ENCODE assay signal across 20 cellular contexts in the genomic region with DNA sequence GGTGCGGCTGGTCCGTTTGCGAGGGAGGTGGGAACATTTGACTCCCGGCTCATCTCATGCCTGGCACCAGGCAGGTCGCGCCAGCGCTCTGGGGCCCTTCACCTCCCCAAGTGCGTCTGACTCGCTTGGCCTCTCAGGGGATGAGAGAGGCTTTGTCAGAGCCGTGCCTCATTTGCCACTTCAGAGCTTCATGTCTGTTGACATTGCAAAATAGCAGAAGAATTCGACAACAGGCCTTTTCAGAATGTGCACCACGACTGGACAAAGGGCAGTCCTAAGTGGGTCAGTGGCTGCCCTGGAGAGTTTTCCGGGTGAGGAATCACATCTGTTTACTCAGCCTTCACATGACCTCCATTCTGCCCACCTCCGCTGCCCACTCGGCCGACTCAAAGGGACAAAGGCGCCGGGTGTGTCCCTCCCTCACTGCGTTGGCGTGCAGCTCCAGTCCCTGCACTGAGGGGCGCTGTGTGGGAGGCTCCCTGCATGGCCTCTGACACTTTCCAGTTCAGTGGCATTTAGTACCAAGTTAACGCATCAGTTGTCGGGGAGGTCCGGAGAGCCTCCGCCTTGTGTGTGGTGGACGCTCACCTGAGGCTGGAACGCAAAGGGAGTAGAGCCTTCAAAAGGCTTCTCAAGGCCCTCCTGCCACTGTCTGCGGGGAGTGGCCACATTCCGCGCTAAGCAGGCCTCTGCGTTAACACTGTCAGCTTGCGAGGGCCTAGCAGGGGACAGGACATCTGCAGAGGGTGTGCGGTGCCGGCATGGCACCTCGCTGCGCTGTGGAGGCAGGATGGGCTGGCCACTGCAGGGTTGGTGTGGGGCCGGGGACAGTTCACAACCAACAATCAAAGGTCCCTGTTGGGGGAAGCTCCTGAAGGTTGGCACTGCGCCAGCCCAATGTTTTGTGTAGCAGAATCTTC.
DNase-seq lines count a peak whose midpoint lies in the region; ATAC-seq, FAIRE-seq and TF ChIP-seq lines count a peak whose summit lies in the region.
"Had no signal": no experiment of that assay in that cellular context is flagged by ENCODE, and none has a peak within 500 bp of the region (broad histone marks: within the 10 kb centered on the region; RNA-seq: fewer than 3 reads in every experiment).

No MANE protein-coding gene starts in this region.

- no peaks in the 10 kb centered on the region for H3K36me3 ChIP-seq in astrocyte (ENCODE audit: insufficient read depth, low read length)
- H3K36me3 ChIP-seq in left lung: no peaks in the 10 kb centered on the region

- no peaks in the 10 kb centered on the region for H4K20me1 ChIP-seq in astrocyte (ENCODE audit: insufficient read depth, low read length)

- peak; percentile 88 for ATAC-seq in left lung
- peak; percentile 45 for ATAC-seq in sciatic nerve
- ATAC-seq in GM19455 (IDR thresholded peaks at IDR 0.05; ENCODE audit: unreplicated experiment): no peak
- no peak for ATAC-seq in HG02571 (IDR thresholded peaks at IDR 0.05; ENCODE audit: unreplicated experiment)
- ATAC-seq: A549; activated T-cell treated with anti-CD3 and anti-CD28 coated beads, Interleukin-2, amount 50 U/mL, for 72 hours; natural killer cell had no signal

- peaks cover 3% of the 10 kb centered on the region for H3K27me3 Mint-ChIP-seq in astrocyte (ENCODE audit: low read depth, unreplicated experiment)
- H3K27me3 Mint-ChIP-seq: activated CD4-positive, alpha-beta T cell treated with anti-CD3 and anti-CD28 coated beads, Interleukin-2, amount 10 ng/mL, durations not matched to agents 7 days and 5 days had no signal

- H3K27me3 ChIP-seq in astrocyte (ENCODE audit: insufficient read depth, low read length) (no peaks in the 10 kb centered on the region), left lung (no peaks in the 10 kb centered on the region)

- peak overlapping the region; percentile 59 for H2AFZ ChIP-seq in astrocyte (ENCODE audit: low read depth, low read length)

- FAIRE-seq in astrocyte (lab: Jason Lieb, UNC): no peak
- FAIRE-seq: A549, keratinocyte had no signal

- no peaks in the 10 kb centered on the region for H3K4me1 Mint-ChIP-seq in astrocyte (ENCODE audit: low read depth, unreplicated experiment)
- H3K4me1 Mint-ChIP-seq: activated CD4-positive, alpha-beta T cell treated with anti-CD3 and anti-CD28 coated beads, Interleukin-2, amount 10 ng/mL, durations not matched to agents 7 days and 5 days; CD4-positive, alpha-beta memory T cell; natural killer cell had no signal

- no peaks in the 10 kb centered on the region for H3K36me3 Mint-ChIP-seq in astrocyte (ENCODE audit: low read depth, unreplicated experiment)
- H3K36me3 Mint-ChIP-seq: CD4-positive, alpha-beta memory T cell; natural killer cell had no signal

- no peak overlapping the region for H3K9ac ChIP-seq in astrocyte (ENCODE audit: low read length)

- no peaks in the 10 kb centered on the region for H3K79me2 ChIP-seq in astrocyte (ENCODE audit: insufficient read depth, low read length)

- H3K9me3 ChIP-seq in astrocyte (ENCODE audit: insufficient read depth, low read depth, low read length) (no peaks in the 10 kb centered on the region), left lung (no peaks in the 10 kb centered on the region)
- H3K9me3 ChIP-seq: A549 had no signal

- H3K4me1 ChIP-seq in astrocyte (ENCODE audit: insufficient read depth, low read length): peaks cover 8% of the 10 kb centered on the region
- H3K4me1 ChIP-seq in left lung: no peaks in the 10 kb centered on the region
- H3K4me1 ChIP-seq: A549 had no signal

- TF ChIP-seq CTCF in astrocyte (IDR thresholded peaks at IDR 0.05; ENCODE audit: insufficient read depth, low read depth, low read length): no peak
- TF ChIP-seq CTCF in left lung (IDR thresholded peaks at IDR 0.05): no peak

- peak; percentile 20 for DNase-seq in NCI-H345 (lab: John Stamatoyannopoulos, UW)
- no peak for DNase-seq in NCI-H345 treated with DMSO at 0.1 percent for 48 hours (lab: John Stamatoyannopoulos, UW; ENCODE audit: unreplicated experiment)
- peak; percentile 11 for DNase-seq in astrocyte (ENCODE audit: low read depth)
- DNase-seq in left lung: peak; percentile 51 to 80
- peak; percentile 64 for DNase-seq in sciatic nerve (ENCODE audit: low spot score)
- no peak for DNase-seq in NCI-H1436 treated with DMSO at 0.1 percent for 48 hours (lab: John Stamatoyannopoulos, UW)
- DNase-seq: activated CD4-positive, alpha-beta T cell treated with anti-CD3 and anti-CD28 coated beads, Interleukin-2, amount 10 ng/mL, durations not matched to agents 7 days and 5 days; activated T-cell treated with anti-CD3 and anti-CD28 coated beads, Interleukin-2, amount 50 U/mL, for 72 hours; CD4-positive, alpha-beta memory T cell; cerebellar nuclear complex; GF-D8; natural killer cell; NCI-H1092; NCI-H510A; stimulated activated naive CD4-positive, alpha-beta T cell treated with Interleukin-2 at 50 U/mL for 16 hours had no signal

- no peak overlapping the region for H3K4me3 Mint-ChIP-seq in astrocyte (ENCODE audit: unreplicated experiment)
- H3K4me3 Mint-ChIP-seq: activated CD4-positive, alpha-beta T cell treated with anti-CD3 and anti-CD28 coated beads, Interleukin-2, amount 10 ng/mL, durations not matched to agents 7 days and 5 days; activated T-cell treated with anti-CD3 and anti-CD28 coated beads, Interleukin-2, amount 50 U/mL, for 72 hours; CD4-positive, alpha-beta memory T cell; natural killer cell had no signal

- H3K4me2 ChIP-seq in astrocyte (ENCODE audit: low read length): peak overlapping the region; percentile 39
- H3K4me2 ChIP-seq: A549 had no signal

- no peak overlapping the region for H3K27ac ChIP-seq in astrocyte (ENCODE audit: low read depth, low read length)
- no peak overlapping the region for H3K27ac ChIP-seq in left lung
- H3K27ac ChIP-seq: A549, RWPE1 had no signal

- no peak overlapping the region for H3K27ac Mint-ChIP-seq in astrocyte (ENCODE audit: unreplicated experiment)
- H3K27ac Mint-ChIP-seq: activated CD4-positive, alpha-beta T cell treated with anti-CD3 and anti-CD28 coated beads, Interleukin-2, amount 10 ng/mL, durations not matched to agents 7 days and 5 days; activated T-cell treated with anti-CD3 and anti-CD28 coated beads, Interleukin-2, amount 50 U/mL, for 72 hours; CD4-positive, alpha-beta memory T cell; natural killer cell had no signal

- peaks cover 2% of the 10 kb centered on the region for H3K9me3 Mint-ChIP-seq in astrocyte (ENCODE audit: unreplicated experiment)
- H3K9me3 Mint-ChIP-seq: activated CD4-positive, alpha-beta T cell treated with anti-CD3 and anti-CD28 coated beads, Interleukin-2, amount 10 ng/mL, durations not matched to agents 7 days and 5 days; activated T-cell treated with anti-CD3 and anti-CD28 coated beads, Interleukin-2, amount 50 U/mL, for 72 hours; natural killer cell had no signal

- intact Hi-C loops in left lung (cut with DNase I): no loop called here
- intact Hi-C loops in sciatic nerve (cut with DNase I): no loop called here

- H3K4me3 ChIP-seq in astrocyte (ENCODE audit: insufficient read depth, low read depth, low read length) (no peak overlapping the region), left lung (no peak overlapping the region)
- H3K4me3 ChIP-seq: A549 had no signal

Comparison
In these comparisons a context has a peak if more than half of its experiments do, and no peak if none do; other contexts are left out.
1. DNase-seq: peak in NCI-H345 (single experiment), astrocyte (single experiment), left lung (2 of 2) and sciatic nerve (single experiment); none in NCI-H345 treated with DMSO at 0.1 percent for 48 hours (single experiment) and NCI-H1436 treated with DMSO at 0.1 percent for 48 hours (single experiment).
2. ATAC-seq: peak in left lung (single experiment) and sciatic nerve (single experiment); none in GM19455 (single experiment) and HG02571 (single experiment).